Comparison of ENCODE assay signal across 14 cellular contexts in genomic region chr4:95638920-95639501, GRCh38.
DNase-seq lines count a peak whose midpoint lies in the region; ATAC-seq and TF ChIP-seq lines count a peak whose summit lies in the region.
"Had no signal": no experiment of that assay in that cellular context is flagged by ENCODE, and none has a peak within 500 bp of the region (broad histone marks: within the 10 kb centered on the region; RNA-seq: fewer than 3 reads in every experiment).

No MANE protein-coding gene starts in this region.

- H3K4me3 ChIP-seq in RWPE2 (ENCODE audit: severe bottlenecking): no peak overlapping the region
- no peak overlapping the region for H3K4me3 ChIP-seq in fibroblast of villous mesenchyme (ENCODE audit: low read depth, low read length)
- H3K4me3 ChIP-seq in foreskin fibroblast (ENCODE audit: low read depth in 1 of 2, low read length in 2 of 2): no peak overlapping the region
- no peak overlapping the region for H3K4me3 ChIP-seq in suprapubic skin

- 79% methylated on average over 5 of the region's 5 CpGs for WGBS in suprapubic skin

- no peak for TF ChIP-seq POLR2A in suprapubic skin (IDR thresholded peaks at IDR 0.05)

- H3K4me1 Mint-ChIP-seq in activated CD4-positive, alpha-beta T cell treated with anti-CD3 and anti-CD28 coated beads, Interleukin-2, amount 10 ng/mL, durations not matched to agents 7 days and 5 days: peaks cover 8% of the 10 kb centered on the region

- H3K9me3 Mint-ChIP-seq in activated CD4-positive, alpha-beta T cell treated with anti-CD3 and anti-CD28 coated beads, Interleukin-2, amount 10 ng/mL, durations not matched to agents 7 days and 5 days: no peaks in the 10 kb centered on the region
- H3K9me3 Mint-ChIP-seq: activated naive CD4-positive, alpha-beta T cell treated with anti-CD3 and anti-CD28 coated beads for 36 hours; CD4-positive, alpha-beta T cell had no signal

- POLR2A ChIA-PET in activated CD4-positive, alpha-beta T cell treated with anti-CD3 and anti-CD28 coated beads, Interleukin-2, amount 10 ng/mL, durations not matched to agents 7 days and 5 days (lab: Charles Lee): no interaction called here

- ATAC-seq in RWPE2 (ENCODE audit: low read depth): peak; percentile 45; the same call in 2 of the 3 replicates
- ATAC-seq: effector memory CD8-positive, alpha-beta T cell had no signal

- no peaks in the 10 kb centered on the region for H3K36me3 Mint-ChIP-seq in activated CD4-positive, alpha-beta T cell treated with anti-CD3 and anti-CD28 coated beads, Interleukin-2, amount 10 ng/mL, durations not matched to agents 7 days and 5 days (ENCODE audit: low read depth)

- peak overlapping the region; percentile 43 for H3K27ac Mint-ChIP-seq in activated CD4-positive, alpha-beta T cell treated with anti-CD3 and anti-CD28 coated beads, Interleukin-2, amount 10 ng/mL, durations not matched to agents 7 days and 5 days
- H3K27ac Mint-ChIP-seq: activated naive CD4-positive, alpha-beta T cell treated with anti-CD3 and anti-CD28 coated beads for 36 hours; CD4-positive, alpha-beta T cell; effector memory CD8-positive, alpha-beta T cell had no signal

- no peaks in the 10 kb centered on the region for H3K4me1 ChIP-seq in RWPE2 (ENCODE audit: insufficient read depth, poor library complexity, severe bottlenecking)
- H3K4me1 ChIP-seq in suprapubic skin: no peaks in the 10 kb centered on the region

- H3K4me3 Mint-ChIP-seq in activated CD4-positive, alpha-beta T cell treated with anti-CD3 and anti-CD28 coated beads, Interleukin-2, amount 10 ng/mL, durations not matched to agents 7 days and 5 days: no peak overlapping the region
- H3K4me3 Mint-ChIP-seq: activated naive CD4-positive, alpha-beta T cell treated with anti-CD3 and anti-CD28 coated beads for 36 hours; CD4-positive, alpha-beta T cell; effector memory CD8-positive, alpha-beta T cell had no signal

- CTCF ChIA-PET in activated CD4-positive, alpha-beta T cell treated with anti-CD3 and anti-CD28 coated beads, Interleukin-2, amount 10 ng/mL, durations not matched to agents 7 days and 5 days (lab: Charles Lee): no interaction called here

- no peaks in the 10 kb centered on the region for H3K27me3 ChIP-seq in RWPE2 (ENCODE audit: insufficient read depth, poor library complexity, severe bottlenecking)
- H3K27me3 ChIP-seq in suprapubic skin: no peaks in the 10 kb centered on the region

- H3K9me3 ChIP-seq in RWPE2 (ENCODE audit: severe bottlenecking) (no peaks in the 10 kb centered on the region), suprapubic skin (no peaks in the 10 kb centered on the region)

- TF ChIP-seq CTCF in RWPE2 (IDR thresholded peaks at IDR 0.05; ENCODE audit: poor library complexity, severe bottlenecking) (no peak), fibroblast of villous mesenchyme (IDR thresholded peaks at IDR 0.05; ENCODE audit: insufficient read depth, low read depth, low read length) (no peak), foreskin fibroblast (IDR thresholded peaks at IDR 0.05; ENCODE audit: low read depth, low read length) (no peak), suprapubic skin (IDR thresholded peaks at IDR 0.05) (no peak)

- no peak for DNase-seq in activated CD4-positive, alpha-beta T cell treated with anti-CD3 and anti-CD28 coated beads, Interleukin-2, amount 10 ng/mL, durations not matched to agents 7 days and 5 days
- DNase-seq in activated CD4-positive, alpha-beta T cell treated with anti-CD3 and anti-CD28 coated beads for 4 hours: no peak
- DNase-seq in RWPE2 (ENCODE audit: low spot score): no peak
- DNase-seq in fibroblast of villous mesenchyme (ENCODE audit: low read depth): peak; percentile 27
- DNase-seq in renal cortical epithelial cell (ENCODE audit: low read depth): peak; percentile 63
- no peak for DNase-seq in effector CD8-positive, alpha-beta T cell (lab: John Stamatoyannopoulos, UW)
- DNase-seq in foreskin fibroblast: no peak
- no peak for DNase-seq in suprapubic skin (ENCODE audit: low spot score in 2 of 2)
- DNase-seq: activated naive CD4-positive, alpha-beta T cell treated with anti-CD3 and anti-CD28 coated beads for 36 hours; CD4-positive, alpha-beta T cell; effector memory CD8-positive, alpha-beta T cell; NCI-H1092 treated with DMSO at 0.1 percent for 48 hours; NCI-H446 treated with DMSO at 0.1 percent for 48 hours; WERI-Rb-1 had no signal

- no peaks in the 10 kb centered on the region for H3K27me3 Mint-ChIP-seq in activated CD4-positive, alpha-beta T cell treated with anti-CD3 and anti-CD28 coated beads, Interleukin-2, amount 10 ng/mL, durations not matched to agents 7 days and 5 days
- H3K27me3 Mint-ChIP-seq: CD4-positive, alpha-beta T cell; effector memory CD8-positive, alpha-beta T cell had no signal

- H3K27ac ChIP-seq in RWPE2 (ENCODE audit: poor library complexity, severe bottlenecking): no peak overlapping the region
- H3K27ac ChIP-seq in suprapubic skin: no peak overlapping the region
- H3K27ac ChIP-seq: WERI-Rb-1 had no signal

- H3K36me3 ChIP-seq in RWPE2 (ENCODE audit: low read depth): no peaks in the 10 kb centered on the region
- no peaks in the 10 kb centered on the region for H3K36me3 ChIP-seq in suprapubic skin
- H3K36me3 ChIP-seq: WERI-Rb-1 had no signal

- no peak for TF ChIP-seq EP300 in suprapubic skin (IDR thresholded peaks at IDR 0.05)

Comparison
In these comparisons a context has a peak if more than half of its experiments do, and no peak if none do; other contexts are left out.
1. DNase-seq: peak in fibroblast of villous mesenchyme (single experiment) and renal cortical epithelial cell (single experiment); none in activated CD4-positive, alpha-beta T cell treated with anti-CD3 and anti-CD28 coated beads, Interleukin-2, amount 10 ng/mL, durations not matched to agents 7 days and 5 days (single experiment), activated CD4-positive, alpha-beta T cell treated with anti-CD3 and anti-CD28 coated beads for 4 hours (0 of 2), RWPE2 (single experiment), effector CD8-positive, alpha-beta T cell (single experiment), foreskin fibroblast (0 of 2) and suprapubic skin (0 of 2).